ENCODE assay signal across 1 cellular context in genomic region chr2:73212448-73213176, GRCh38.
TF ChIP-seq lines count a peak whose summit lies in the region.

No MANE protein-coding gene starts in this region.

TF ChIP-seq in IMR-90, 13 proteins besides CTCF, POLR2A, EP300 and RAD21:
- TF ChIP-seq CHD1 (IDR thresholded peaks at IDR 0.05; ENCODE audit: low read depth, low read length): no peak
- no peak for TF ChIP-seq MAFK (IDR thresholded peaks at IDR 0.05; ENCODE audit: low read depth, low read length)
- peak; percentile 64 for TF ChIP-seq SMC3 (IDR thresholded peaks at IDR 0.05; ENCODE audit: low read depth, low read length)
- TF ChIP-seq RFX5 (IDR thresholded peaks at IDR 0.05; ENCODE audit: low read depth, low read length): no peak
- TF ChIP-seq MAZ (IDR thresholded peaks at IDR 0.05; ENCODE audit: borderline replicate concordance, low read depth, low read length): peak; percentile 88; the same call in 1 of the 2 replicates
- no peak for TF ChIP-seq FOS (IDR thresholded peaks at IDR 0.05; ENCODE audit: low read depth, low read length)
- no peak for TF ChIP-seq MXI1 (IDR thresholded peaks at IDR 0.05; ENCODE audit: borderline replicate concordance, low read depth, low read length)
- TF ChIP-seq CEBPB (IDR thresholded peaks at IDR 0.05; ENCODE audit: low read depth, low read length): no peak
- TF ChIP-seq USF2 (IDR thresholded peaks at IDR 0.05; ENCODE audit: low read depth, low read length): 0 out of 2 replicates have a peak, but pooled peaks have one; percentile 5
- TF ChIP-seq NFE2L2 (IDR thresholded peaks at IDR 0.05; ENCODE audit: low read depth, low read length): no peak
- no peak for TF ChIP-seq BHLHE40 (IDR thresholded peaks at IDR 0.05; ENCODE audit: low read depth, low read length)
- no peak for TF ChIP-seq RCOR1 (IDR thresholded peaks at IDR 0.05; ENCODE audit: insufficient replicate concordance, low read length)
- TF ChIP-seq ELK1 (IDR thresholded peaks at IDR 0.05; ENCODE audit: borderline replicate concordance, low read depth, low read length): no peak
